Comparison of ENCODE assay signal across 8 cellular contexts in genomic region chr9:9998491-9999287, GRCh38.
DNase-seq lines count a peak whose midpoint lies in the region; ATAC-seq and TF ChIP-seq lines count a peak whose summit lies in the region.

No MANE protein-coding gene starts in this region.

- H3K79me2 ChIP-seq in GM23338 (replicated peaks; ENCODE audit: insufficient read depth) = no peaks in the 10 kb centered on the region

- H3K27ac Mint-ChIP-seq in GM23338 = peak overlapping the region; percentile 28; the same call in 1 of the 2 replicates
- no peak overlapping the region for H3K27ac Mint-ChIP-seq in T-helper 2 cell treated with Interferon-gamma antibody and Interleukin-4, amounts not matched to agents 5 μg/mL and 100 μg/mL, for 36 hours

- peak; percentile 86 to 90 for TF ChIP-seq CTCF in GM23338 (conservative IDR thresholded peaks at IDR 0.05; ENCODE audit: low read depth in 2 of 2)

- ATAC-seq in GM23338 = peak; percentile 73

- peaks cover 6% of the 10 kb centered on the region; the same call in 1 of the 3 replicates for H3K36me3 Mint-ChIP-seq in GM23338 (ENCODE audit: low read depth)
- no peaks in the 10 kb centered on the region for H3K36me3 Mint-ChIP-seq in T-helper 2 cell treated with Interferon-gamma antibody and Interleukin-4, amounts not matched to agents 5 μg/mL and 100 μg/mL, for 36 hours (ENCODE audit: low read depth)

- no peaks in the 10 kb centered on the region for H3K9me2 ChIP-seq in GM23338 (ENCODE audit: insufficient read depth)

- H4K20me1 ChIP-seq in GM23338 (replicated peaks; ENCODE audit: insufficient read depth) = no peaks in the 10 kb centered on the region

- no peaks in the 10 kb centered on the region for H3K27me3 ChIP-seq in GM23338 (ENCODE audit: insufficient read depth)

- H3K4me1 ChIP-seq in GM23338 (ENCODE audit: insufficient read depth) = peaks cover 44% of the 10 kb centered on the region

- no peak overlapping the region for H3K4me3 ChIP-seq in GM23338

- no peak overlapping the region for H3K4me2 ChIP-seq in GM23338

- no peaks in the 10 kb centered on the region for H3K36me3 ChIP-seq in GM23338 (ENCODE audit: insufficient read depth)

- H2AFZ ChIP-seq in GM23338 = no peak overlapping the region; the same call in 1 of the 2 replicates

- no peaks in the 10 kb centered on the region for H3K9me3 Mint-ChIP-seq in GM23338
- H3K9me3 Mint-ChIP-seq in T-helper 2 cell treated with Interferon-gamma antibody and Interleukin-4, amounts not matched to agents 5 μg/mL and 100 μg/mL, for 36 hours = no peaks in the 10 kb centered on the region

- no peaks in the 10 kb centered on the region for H3F3A ChIP-seq in GM23338 (replicated peaks; ENCODE audit: low read depth)

- peaks cover 3% of the 10 kb centered on the region for H3K27me3 Mint-ChIP-seq in GM23338 (ENCODE audit: insufficient read depth, low read depth, poor library complexity)
- H3K27me3 Mint-ChIP-seq in T-helper 2 cell treated with Interferon-gamma antibody and Interleukin-4, amounts not matched to agents 5 μg/mL and 100 μg/mL, for 36 hours (ENCODE audit: low read depth) = no peaks in the 10 kb centered on the region

- DNase-seq in DMS153 treated with DMSO at 0.1 percent for 48 hours (lab: John Stamatoyannopoulos, UW; ENCODE audit: unreplicated experiment) (peak; percentile 19), GM23338 (ENCODE audit: low spot score) (peak; percentile 75), NCI-H82 treated with DMSO at 0.1 percent for 48 hours (lab: John Stamatoyannopoulos, UW; ENCODE audit: unreplicated experiment) (peak; percentile 12), iPS-NIHi11 (ENCODE audit: low spot score) (peak; percentile 19), caudate nucleus (lab: John Stamatoyannopoulos, UW) (no peak), HCEC 1CT (no peak)
- no peak for DNase-seq in T-helper 2 cell treated with Interferon-gamma antibody and Interleukin-4, amounts not matched to agents 5 μg/mL and 100 μg/mL, for 36 hours (ENCODE audit: low spot score)
- DNase-seq in activated CD4-positive, alpha-beta T cell treated with anti-CD3 and anti-CD28 coated beads for 1 hour = no peak

- H3K4me1 Mint-ChIP-seq in GM23338 = peaks cover 55% of the 10 kb centered on the region
- H3K4me1 Mint-ChIP-seq in T-helper 2 cell treated with Interferon-gamma antibody and Interleukin-4, amounts not matched to agents 5 μg/mL and 100 μg/mL, for 36 hours (ENCODE audit: low read depth) = no peaks in the 10 kb centered on the region

- no peak overlapping the region for H3K27ac ChIP-seq in GM23338 (ENCODE audit: low read depth)
- no peak overlapping the region for H3K27ac ChIP-seq in caudate nucleus (ENCODE audit: low read depth, low read length)

- H3K4me3 Mint-ChIP-seq in GM23338 = no peak overlapping the region
- H3K4me3 Mint-ChIP-seq in T-helper 2 cell treated with Interferon-gamma antibody and Interleukin-4, amounts not matched to agents 5 μg/mL and 100 μg/mL, for 36 hours = no peak overlapping the region

TF ChIP-seq in GM23338, 12 proteins besides CTCF, POLR2A, EP300 and RAD21 (continues in another document):
- TF ChIP-seq CREB1 (CRISPR knock-in tag; IDR thresholded peaks at IDR 0.05; ENCODE audit: low read depth) (no peak), EZH2 (IDR thresholded peaks at IDR 0.05; ENCODE audit: low read depth, unreplicated experiment) (no peak), REST (IDR thresholded peaks at IDR 0.05; ENCODE audit: unreplicated experiment) (no peak), STAT1 (IDR thresholded peaks at IDR 0.05; ENCODE audit: unreplicated experiment) (no peak), NANOG (IDR thresholded peaks at IDR 0.05; ENCODE audit: borderline replicate concordance) (no peak), POLR2AphosphoS5 (IDR thresholded peaks at IDR 0.05; ENCODE audit: low read depth) (no peak), ZNF114 (CRISPR knock-in tag; IDR thresholded peaks at IDR 0.05) (no peak), EZH2phosphoT487 (IDR thresholded peaks at IDR 0.05; ENCODE audit: unreplicated experiment) (no peak), ZNF462 (CRISPR knock-in tag; IDR thresholded peaks at IDR 0.05) (no peak), JUNB (IDR thresholded peaks at IDR 0.05; ENCODE audit: unreplicated experiment) (no peak)

Comparison
In these comparisons a context has a peak if more than half of its experiments do, and no peak if none do; other contexts are left out.
1. DNase-seq: peak in DMS153 treated with DMSO at 0.1 percent for 48 hours (single experiment), GM23338 (single experiment), NCI-H82 treated with DMSO at 0.1 percent for 48 hours (single experiment) and iPS-NIHi11 (single experiment); none in caudate nucleus (0 of 61), HCEC 1CT (single experiment), T-helper 2 cell treated with Interferon-gamma antibody and Interleukin-4, amounts not matched to agents 5 μg/mL and 100 μg/mL, for 36 hours (single experiment) and activated CD4-positive, alpha-beta T cell treated with anti-CD3 and anti-CD28 coated beads for 1 hour (single experiment).